Comparison of ENCODE assay signal across 17 cellular contexts in the genomic region with DNA sequence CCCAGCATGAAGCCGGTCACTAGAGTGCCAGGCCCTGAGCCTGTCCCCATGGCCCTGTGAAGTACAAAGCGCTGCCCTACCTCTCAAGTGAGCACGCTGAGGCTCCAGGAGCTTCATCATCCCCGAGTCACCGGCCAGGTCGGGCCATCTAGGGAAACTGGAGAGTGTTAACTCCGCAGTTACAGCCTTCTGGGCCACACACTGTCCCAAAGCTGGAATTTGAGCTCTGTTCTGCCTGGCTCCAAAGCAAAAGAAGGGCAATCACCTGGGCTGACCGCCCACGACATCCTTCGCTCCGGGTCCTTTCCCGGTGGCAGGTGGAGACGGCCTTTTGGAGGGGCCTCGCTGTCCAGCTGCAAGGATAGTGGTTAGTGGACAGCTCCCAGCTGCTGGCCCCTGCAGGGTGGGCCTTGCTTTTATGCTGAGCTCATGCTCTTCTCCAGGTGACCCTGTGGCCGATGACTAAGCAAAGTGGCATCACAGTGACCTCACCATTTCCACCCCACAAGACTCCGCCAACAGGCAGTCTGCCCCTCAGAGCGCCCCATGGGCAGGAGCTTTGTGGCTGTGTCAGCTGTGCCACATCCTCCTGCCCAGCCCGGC. TPM values are rescaled to one million over a fixed set of nuclear protein-coding genes. Genes with fewer than 3 reads are reported as not detected.
DNase-seq lines count a peak whose midpoint lies in the region; ATAC-seq, FAIRE-seq and TF ChIP-seq lines count a peak whose summit lies in the region.
"Had no signal": no experiment of that assay in that cellular context is flagged by ENCODE, and none has a peak within 500 bp of the region (broad histone marks: within the 10 kb centered on the region; RNA-seq: fewer than 3 reads in every experiment).

No MANE protein-coding gene starts in this region.

- H3K36me3 Mint-ChIP-seq in natural killer cell treated with Interleukin-12 subunit alpha and Interleukin-12 subunit beta and Interleukin-15 and Interleukin-18, amount 100 ng/mL, for 72 hours: no peaks in the 10 kb centered on the region
- H3K36me3 Mint-ChIP-seq: CD14-positive monocyte had no signal

- H3K4me3 ChIP-seq in choroid plexus epithelial cell (ENCODE audit: low read depth, low read length): no peak overlapping the region
- H3K4me3 ChIP-seq: HAP-1, thoracic aorta had no signal

- peak; percentile 46 to 72 for ATAC-seq in natural killer cell treated with Interleukin-12 subunit alpha and Interleukin-12 subunit beta and Interleukin-15 and Interleukin-18, amount 100 ng/mL, for 72 hours

- peak; percentile 78 for DNase-seq in Daoy (ENCODE audit: low read depth)
- DNase-seq in HTR-8/SVneo (ENCODE audit: insufficient read length, low spot score): peak; percentile 48
- peak; percentile 26 for DNase-seq in choroid plexus epithelial cell (ENCODE audit: low read depth)
- no peak for DNase-seq in natural killer cell treated with Interleukin-12 subunit alpha and Interleukin-12 subunit beta and Interleukin-15 and Interleukin-18, amount 100 ng/mL, for 72 hours (ENCODE audit: low spot score)
- DNase-seq in NCI-H446 treated with DMSO at 0.1 percent for 48 hours (lab: John Stamatoyannopoulos, UW): no peak
- no peak for DNase-seq in occipital lobe (lab: John Stamatoyannopoulos, UW)
- DNase-seq in DMS153 (lab: John Stamatoyannopoulos, UW): no peak
- no peak for DNase-seq in NCI-H524 treated with DMSO at 0.1 percent for 48 hours (lab: John Stamatoyannopoulos, UW)
- DNase-seq: activated T-cell treated with anti-CD3 and anti-CD28 coated beads for 4 hours, foreskin fibroblast, NCI-H1417 treated with DMSO at 0.1 percent for 48 hours, NCI-H524, nephron progenitor cell had no signal

- no peaks in the 10 kb centered on the region for H3K9me3 Mint-ChIP-seq in natural killer cell treated with Interleukin-12 subunit alpha and Interleukin-12 subunit beta and Interleukin-15 and Interleukin-18, amount 100 ng/mL, for 72 hours
- H3K9me3 Mint-ChIP-seq: nephron progenitor cell had no signal

- TF ChIP-seq CTCF in choroid plexus epithelial cell (conservative IDR thresholded peaks at IDR 0.05; ENCODE audit: low read depth, low read length): no peak

- H3K27me3 Mint-ChIP-seq in natural killer cell treated with Interleukin-12 subunit alpha and Interleukin-12 subunit beta and Interleukin-15 and Interleukin-18, amount 100 ng/mL, for 72 hours: no peaks in the 10 kb centered on the region

- no peak overlapping the region for H3K27ac Mint-ChIP-seq in natural killer cell treated with Interleukin-12 subunit alpha and Interleukin-12 subunit beta and Interleukin-15 and Interleukin-18, amount 100 ng/mL, for 72 hours
- H3K27ac Mint-ChIP-seq: nephron progenitor cell had no signal

- H3K4me3 Mint-ChIP-seq in natural killer cell treated with Interleukin-12 subunit alpha and Interleukin-12 subunit beta and Interleukin-15 and Interleukin-18, amount 100 ng/mL, for 72 hours: no peak overlapping the region
- H3K4me3 Mint-ChIP-seq: CD14-positive monocyte, nephron progenitor cell had no signal

- no peak for FAIRE-seq in HTR-8/SVneo (lab: Jason Lieb, UNC)
- FAIRE-seq: keratinocyte had no signal

- peaks cover 0 to 14% of the 10 kb centered on the region in 2 donors for H3K4me1 Mint-ChIP-seq in natural killer cell treated with Interleukin-12 subunit alpha and Interleukin-12 subunit beta and Interleukin-15 and Interleukin-18, amount 100 ng/mL, for 72 hours (ENCODE audit: low read depth in 2 of 2)
- H3K4me1 Mint-ChIP-seq: CD14-positive monocyte had no signal

RNA-seq across cellular contexts. Expression of a gene that starts 3.5 kb away (rescaled TPM):
- not detected in 2 replicates for total RNA-seq in Daoy (2014; rRNA removed; shearing (Covaris generic))
- under 1 TPM; 0.19 to 0.28 TPM for total RNA-seq in natural killer cell treated with Interleukin-12 subunit alpha and Interleukin-12 subunit beta and Interleukin-15 and Interleukin-18, amount 100 ng/mL, for 72 hours
- not detected for total RNA-seq in occipital lobe
- total RNA-seq: thoracic aorta had no signal

Comparison
In these comparisons a context has a peak if more than half of its experiments do, and no peak if none do; other contexts are left out.
1. DNase-seq: peak in Daoy (single experiment), HTR-8/SVneo (single experiment) and choroid plexus epithelial cell (single experiment); none in natural killer cell treated with Interleukin-12 subunit alpha and Interleukin-12 subunit beta and Interleukin-15 and Interleukin-18, amount 100 ng/mL, for 72 hours (single experiment), NCI-H446 treated with DMSO at 0.1 percent for 48 hours (single experiment), occipital lobe (single experiment), DMS153 (single experiment) and NCI-H524 treated with DMSO at 0.1 percent for 48 hours (single experiment).